19 cellular contexts compared by ENCODE assay signal in genomic region chr7:148811892-148812291, GRCh38.
DNase-seq lines count a peak whose midpoint lies in the region; ATAC-seq and TF ChIP-seq lines count a peak whose summit lies in the region.
"Had no signal": no experiment of that assay in that cellular context is flagged by ENCODE, and none has a peak within 500 bp of the region (broad histone marks: within the 10 kb centered on the region; RNA-seq: fewer than 3 reads in every experiment).

No MANE protein-coding gene starts in this region.

- POLR2A ChIA-PET in activated CD4-positive, alpha-beta T cell treated with anti-CD3 and anti-CD28 coated beads for 36 hours (lab: Charles Lee) = no interaction called here
- POLR2A ChIA-PET in activated CD8-positive, alpha-beta T cell treated with anti-CD3 and anti-CD28 coated beads for 36 hours (lab: Charles Lee) = no interaction called here

- in situ Hi-C loops in GM23248 (cut with MboI) = no loop called here

- peaks cover 5% of the 10 kb centered on the region; the same call in 1 of the 2 replicates for H3F3A ChIP-seq in GM23248 (ENCODE audit: insufficient read depth)

- intact Hi-C loops in activated CD4-positive, alpha-beta T cell treated with anti-CD3 and anti-CD28 coated beads for 36 hours (cut with DNase I, micrococcal nuclease) = no loop called here
- intact Hi-C loops in activated CD8-positive, alpha-beta T cell treated with anti-CD3 and anti-CD28 coated beads for 36 hours (cut with micrococcal nuclease) = no loop called here

- TF ChIP-seq CTCF in activated CD8-positive, alpha-beta T cell treated with anti-CD3 and anti-CD28 coated beads for 36 hours (IDR thresholded peaks at IDR 0.05) = no peak
- no peak for TF ChIP-seq CTCF in endothelial cell (IDR thresholded peaks at IDR 0.05; ENCODE audit: unreplicated experiment)

- no peaks in the 10 kb centered on the region for H3K27me3 Mint-ChIP-seq in activated CD4-positive, alpha-beta T cell treated with anti-CD3 and anti-CD28 coated beads for 36 hours
- no peaks in the 10 kb centered on the region for H3K27me3 Mint-ChIP-seq in CD4-positive, CD25-positive, alpha-beta regulatory T cell
- no peaks in the 10 kb centered on the region for H3K27me3 Mint-ChIP-seq in activated CD8-positive, alpha-beta T cell treated with anti-CD3 and anti-CD28 coated beads for 36 hours
- peaks cover 3% of the 10 kb centered on the region for H3K27me3 Mint-ChIP-seq in endothelial cell (ENCODE audit: unreplicated experiment)
- H3K27me3 Mint-ChIP-seq: CD8-positive, alpha-beta memory T cell had no signal

- no peak for DNase-seq in activated CD4-positive, alpha-beta T cell treated with anti-CD3 and anti-CD28 coated beads for 36 hours
- DNase-seq in activated CD4-positive, alpha-beta T cell treated with anti-CD3 and anti-CD28 coated beads for 4 hours = no peak
- DNase-seq in CD4-positive, CD25-positive, alpha-beta regulatory T cell = no peak
- no peak for DNase-seq in activated CD8-positive, alpha-beta T cell treated with anti-CD3 and anti-CD28 coated beads for 36 hours
- DNase-seq in endothelial cell (ENCODE audit: low spot score) = no peak
- DNase-seq in GM23248 = no peak
- DNase-seq in stimulated activated CD4-positive, alpha-beta T cell treated with anti-CD3 and anti-CD28 coated beads, Interleukin-2, amount 100 ng/mL, for 48 hours = no peak
- DNase-seq: 8988T; BE2C; CD8-positive, alpha-beta memory T cell; DMS79; HCEC 1CT; MV-4-11; NCI-H1417; NCI-H187 treated with DMSO at 0.1 percent for 48 hours; NK-92 treated with Interleukin-12 subunit alpha and Interleukin-12 subunit beta, amount 100 ng/mL, for 24 hours; SHP77 treated with DMSO at 0.1 percent for 48 hours had no signal

- no peaks in the 10 kb centered on the region for H3K9me3 Mint-ChIP-seq in activated CD4-positive, alpha-beta T cell treated with anti-CD3 and anti-CD28 coated beads for 36 hours (ENCODE audit: low read depth)
- H3K9me3 Mint-ChIP-seq in CD4-positive, CD25-positive, alpha-beta regulatory T cell = no peaks in the 10 kb centered on the region
- no peaks in the 10 kb centered on the region for H3K9me3 Mint-ChIP-seq in activated CD8-positive, alpha-beta T cell treated with anti-CD3 and anti-CD28 coated beads for 36 hours
- no peaks in the 10 kb centered on the region for H3K9me3 Mint-ChIP-seq in endothelial cell (ENCODE audit: unreplicated experiment)
- H3K9me3 Mint-ChIP-seq: CD8-positive, alpha-beta memory T cell had no signal

- H3K27ac Mint-ChIP-seq in activated CD4-positive, alpha-beta T cell treated with anti-CD3 and anti-CD28 coated beads for 36 hours = peak overlapping the region; percentile 19
- H3K27ac Mint-ChIP-seq in CD4-positive, CD25-positive, alpha-beta regulatory T cell = peak overlapping the region in 2 of 3 donors; percentile 34 to 70
- peak overlapping the region; percentile 41 for H3K27ac Mint-ChIP-seq in activated CD8-positive, alpha-beta T cell treated with anti-CD3 and anti-CD28 coated beads for 36 hours
- no peak overlapping the region for H3K27ac Mint-ChIP-seq in endothelial cell (ENCODE audit: unreplicated experiment)

- no peaks in the 10 kb centered on the region for H3K4me1 Mint-ChIP-seq in activated CD4-positive, alpha-beta T cell treated with anti-CD3 and anti-CD28 coated beads for 36 hours
- H3K4me1 Mint-ChIP-seq in CD4-positive, CD25-positive, alpha-beta regulatory T cell = peaks cover 0 to 19% (median 13%) of the 10 kb centered on the region in 4 donors
- no peaks in the 10 kb centered on the region for H3K4me1 Mint-ChIP-seq in activated CD8-positive, alpha-beta T cell treated with anti-CD3 and anti-CD28 coated beads for 36 hours (ENCODE audit: low read depth)
- H3K4me1 Mint-ChIP-seq in endothelial cell (ENCODE audit: unreplicated experiment) = no peaks in the 10 kb centered on the region

- no peak overlapping the region for H3K4me3 Mint-ChIP-seq in activated CD4-positive, alpha-beta T cell treated with anti-CD3 and anti-CD28 coated beads for 36 hours
- H3K4me3 Mint-ChIP-seq in CD4-positive, CD25-positive, alpha-beta regulatory T cell = no peak overlapping the region
- no peak overlapping the region for H3K4me3 Mint-ChIP-seq in activated CD8-positive, alpha-beta T cell treated with anti-CD3 and anti-CD28 coated beads for 36 hours
- H3K4me3 Mint-ChIP-seq in endothelial cell (ENCODE audit: unreplicated experiment) = peak overlapping the region; percentile 13
- H3K4me3 Mint-ChIP-seq: CD8-positive, alpha-beta memory T cell had no signal

- CTCF ChIA-PET in activated CD4-positive, alpha-beta T cell treated with anti-CD3 and anti-CD28 coated beads for 36 hours (lab: Charles Lee) = interaction anchor here (0.8 to 1.3 kb wide), 3 partner anchors 45 to 254 kb away, joined by 3 to 4 read pairs (median 4); no protein-coding TSS in a partner anchor
- CTCF ChIA-PET in activated CD8-positive, alpha-beta T cell treated with anti-CD3 and anti-CD28 coated beads for 36 hours (lab: Charles Lee) = no interaction called here

- no peak overlapping the region for H3K9ac ChIP-seq in GM23248

- no peak for ATAC-seq in activated CD4-positive, alpha-beta T cell treated with anti-CD3 and anti-CD28 coated beads for 36 hours
- ATAC-seq in CD4-positive, CD25-positive, alpha-beta regulatory T cell (ENCODE audit: low read depth in 2 of 2) = no peak
- ATAC-seq in activated CD8-positive, alpha-beta T cell treated with anti-CD3 and anti-CD28 coated beads for 36 hours = no peak
- no peak for ATAC-seq in HG02981 (IDR thresholded peaks at IDR 0.05; ENCODE audit: unreplicated experiment)
- ATAC-seq: K562 had no signal

- no peaks in the 10 kb centered on the region for H3K9me3 ChIP-seq in CD4-positive, CD25-positive, alpha-beta regulatory T cell (ENCODE audit: control insufficient read depth in 2 of 2, low read length in 2 of 2)
- H3K9me3 ChIP-seq in GM23248 (ENCODE audit: low read depth) = no peaks in the 10 kb centered on the region
- H3K9me3 ChIP-seq: BE2C had no signal

- no peaks in the 10 kb centered on the region for H4K20me1 ChIP-seq in GM23248 (ENCODE audit: insufficient read depth)

- H2AFZ ChIP-seq in GM23248 = no peak overlapping the region

- no peaks in the 10 kb centered on the region for H3K79me2 ChIP-seq in GM23248 (ENCODE audit: insufficient read depth)

- WGBS in GM23248 (ENCODE audit: low coverage in 1 of 2, low lambda C conversion rate in 2 of 2, missing lambda C conversion rate in 2 of 2), 2 experiments = 85 to 91% methylated on average over 4 of the region's 4 CpGs

- no peak overlapping the region for H3K4me2 ChIP-seq in GM23248 (ENCODE audit: unreplicated experiment)

- H3K4me1 ChIP-seq in CD4-positive, CD25-positive, alpha-beta regulatory T cell (ENCODE audit: control insufficient read depth, insufficient read depth, low read length, poor library complexity, severe bottlenecking) = peaks cover 4% of the 10 kb centered on the region
- no peaks in the 10 kb centered on the region for H3K4me1 ChIP-seq in GM23248 (ENCODE audit: insufficient read depth)
- H3K4me1 ChIP-seq: BE2C had no signal

- no peaks in the 10 kb centered on the region for H3K27me3 ChIP-seq in CD4-positive, CD25-positive, alpha-beta regulatory T cell (ENCODE audit: control insufficient read depth, insufficient read depth, low read length)
- no peaks in the 10 kb centered on the region for H3K27me3 ChIP-seq in GM23248 (replicated peaks; ENCODE audit: insufficient read depth)
- H3K27me3 ChIP-seq: BE2C had no signal

- no peaks in the 10 kb centered on the region for H3K9me2 ChIP-seq in GM23248 (ENCODE audit: insufficient read depth)

- H3K27ac ChIP-seq in CD4-positive, CD25-positive, alpha-beta regulatory T cell (ENCODE audit: insufficient read depth, low read length, poor library complexity, severe bottlenecking) = no peak overlapping the region
- H3K27ac ChIP-seq in GM23248 = no peak overlapping the region

- no peak overlapping the region for H3K4me3 ChIP-seq in CD4-positive, CD25-positive, alpha-beta regulatory T cell (ENCODE audit: low read depth, low read length)
- H3K4me3 ChIP-seq in GM23248 = no peak overlapping the region
- H3K4me3 ChIP-seq: K562 had no signal

- H3K36me3 ChIP-seq in CD4-positive, CD25-positive, alpha-beta regulatory T cell (ENCODE audit: control insufficient read depth, insufficient read depth, low read length) = peaks cover 70% of the 10 kb centered on the region
- H3K36me3 ChIP-seq in GM23248 (ENCODE audit: low read depth) = peaks cover 7% of the 10 kb centered on the region; the same call in 1 of the 2 replicates

- peaks cover 76% of the 10 kb centered on the region for H3K36me3 Mint-ChIP-seq in activated CD4-positive, alpha-beta T cell treated with anti-CD3 and anti-CD28 coated beads for 36 hours (ENCODE audit: low read depth)
- H3K36me3 Mint-ChIP-seq in CD4-positive, CD25-positive, alpha-beta regulatory T cell = peaks cover 28% of the 10 kb centered on the region
- peaks cover 74% of the 10 kb centered on the region for H3K36me3 Mint-ChIP-seq in activated CD8-positive, alpha-beta T cell treated with anti-CD3 and anti-CD28 coated beads for 36 hours (ENCODE audit: low read depth)
- peaks cover 21% of the 10 kb centered on the region for H3K36me3 Mint-ChIP-seq in endothelial cell (ENCODE audit: low read depth, unreplicated experiment)
